8 cellular contexts compared by ENCODE assay signal in genomic region chr1:159012495-159012894, GRCh38. TPM values are rescaled to one million over a fixed set of nuclear protein-coding genes. Genes with fewer than 3 reads are reported as not detected.
DNase-seq lines count a peak whose midpoint lies in the region; ATAC-seq, FAIRE-seq and TF ChIP-seq lines count a peak whose summit lies in the region.

No MANE protein-coding gene starts in this region.

- peak; percentile 17 for ATAC-seq in GM19468 (IDR thresholded peaks at IDR 0.05; ENCODE audit: extremely low read depth, unreplicated experiment)
- no peak for ATAC-seq in HG03039 (IDR thresholded peaks at IDR 0.05; ENCODE audit: unreplicated experiment)

- H3K27ac ChIP-seq in BLaER1 = peak overlapping the region; percentile 90
- H3K27ac ChIP-seq in brain microvascular endothelial cell = no peak overlapping the region
- peak overlapping the region; percentile 95 for H3K27ac ChIP-seq in muscle layer of duodenum (ENCODE audit: low read length)

- peaks cover 56% of the 10 kb centered on the region for H3K4me1 ChIP-seq in BLaER1
- H3K4me1 ChIP-seq in muscle layer of duodenum (ENCODE audit: control insufficient read depth in 1 of 2, insufficient read depth in 2 of 2, low read length in 2 of 2) = peaks cover 5 to 9% of the 10 kb centered on the region in 2 donors

- peak overlapping the region; percentile 64 for H3K9ac ChIP-seq in BLaER1

- in situ Hi-C loops in brain microvascular endothelial cell (cut with HindIII; ENCODE audit: low pct_ligation_motif_present, low sequenced_read_pairs) = no loop called here

- no peak for FAIRE-seq in frontal cortex (lab: Jason Lieb, UNC)

- H3K27me3 ChIP-seq in BLaER1 (no peaks in the 10 kb centered on the region), brain microvascular endothelial cell (replicated peaks) (no peaks in the 10 kb centered on the region), muscle layer of duodenum (ENCODE audit: low read depth, low read length) (no peaks in the 10 kb centered on the region)

- TF ChIP-seq CTCF in brain microvascular endothelial cell (IDR thresholded peaks at IDR 0.05; ENCODE audit: low read depth, low read length, missing control alignments) = no peak

- peak; percentile 87 for DNase-seq in RPMI8226
- no peak for DNase-seq in brain microvascular endothelial cell
- no peak for DNase-seq in frontal cortex (ENCODE audit: low spot score in 2 of 2)
- no peak for DNase-seq in NCI-H1092 treated with DMSO at 0.1 percent for 48 hours (lab: John Stamatoyannopoulos, UW)

- H3K9me3 ChIP-seq in BLaER1 (peaks cover 17% of the 10 kb centered on the region), muscle layer of duodenum (ENCODE audit: control insufficient read depth in 1 of 2, low read length in 2 of 2) (no peaks in the 10 kb centered on the region)

- peak overlapping the region; percentile 90 for H3K4me2 ChIP-seq in BLaER1

- H4K20me1 ChIP-seq in BLaER1 = no peaks in the 10 kb centered on the region

- peak overlapping the region; percentile 76 for H3K4me3 ChIP-seq in BLaER1
- H3K4me3 ChIP-seq in brain microvascular endothelial cell (ENCODE audit: low read depth, low read length) = peak overlapping the region; percentile 9
- peak overlapping the region; percentile 55 to 78 for H3K4me3 ChIP-seq in muscle layer of duodenum (ENCODE audit: low read depth in 1 of 2, low read length in 2 of 2)

- peaks cover 43% of the 10 kb centered on the region for H3K36me3 ChIP-seq in BLaER1
- peaks cover 13% of the 10 kb centered on the region for H3K36me3 ChIP-seq in brain microvascular endothelial cell (replicated peaks)
- peaks cover 8 to 24% of the 10 kb centered on the region in 2 donors for H3K36me3 ChIP-seq in muscle layer of duodenum (ENCODE audit: control insufficient read depth in 1 of 2, insufficient read depth in 2 of 2, low read length in 2 of 2)

RNA-seq across cellular contexts. Expression of gene IFI16, which starts 2.8 kb away (rescaled TPM):
- 15.5 TPM for total RNA-seq in frontal cortex

Comparison
In these comparisons a context has a peak if more than half of its experiments do, and no peak if none do; other contexts are left out.
1. H3K4me3 ChIP-seq: peak in every context shown above with its lines; median percentile 76 in BLaER1; 66 in muscle layer of duodenum; 9 in brain microvascular endothelial cell.